ENCODE assay signal across 11 cellular contexts in the genomic region with DNA sequence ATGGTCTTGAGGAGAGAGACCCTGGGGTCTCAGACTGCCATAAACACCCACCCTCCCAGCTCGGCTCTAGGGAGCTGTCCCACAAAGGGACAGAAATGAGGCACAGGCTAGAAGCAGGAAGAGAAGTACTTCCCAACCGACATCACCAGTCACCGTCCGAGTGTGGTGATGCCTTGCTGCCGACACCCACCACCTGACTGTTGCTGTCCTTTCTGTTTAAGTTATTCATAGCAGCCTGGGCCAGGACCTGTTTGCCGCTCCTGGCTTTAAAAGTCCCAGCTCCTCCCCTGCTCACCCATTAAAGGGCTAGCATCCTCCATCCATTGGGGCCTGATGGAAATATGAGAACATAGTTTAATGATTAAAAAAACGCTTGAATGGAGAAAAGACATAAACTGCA. TPM values are rescaled to one million over a fixed set of nuclear protein-coding genes. Genes with fewer than 3 reads are reported as not detected.
DNase-seq lines count a peak whose midpoint lies in the region; ATAC-seq lines count a peak whose summit lies in the region.
"Had no signal": no experiment of that assay in that cellular context is flagged by ENCODE, and none has a peak within 500 bp of the region (broad histone marks: within the 10 kb centered on the region; RNA-seq: fewer than 3 reads in every experiment).

No MANE protein-coding gene starts in this region.

- H3K9me3 Mint-ChIP-seq in activated naive CD8-positive, alpha-beta T cell treated with anti-CD3 and anti-CD28 coated beads for 36 hours, result peaks cover 3% of the 10 kb centered on the region

- H3K36me3 Mint-ChIP-seq in activated naive CD8-positive, alpha-beta T cell treated with anti-CD3 and anti-CD28 coated beads for 36 hours, result peaks cover 11% of the 10 kb centered on the region

- peak; percentile 32 for ATAC-seq in HG03108 (IDR thresholded peaks at IDR 0.05; ENCODE audit: unreplicated experiment)
- no peak for ATAC-seq in GM19455 (IDR thresholded peaks at IDR 0.05; ENCODE audit: unreplicated experiment)

- H3K27me3 Mint-ChIP-seq in activated naive CD8-positive, alpha-beta T cell treated with anti-CD3 and anti-CD28 coated beads for 36 hours, result no peaks in the 10 kb centered on the region

- peak overlapping the region; percentile 77 for H3K27ac Mint-ChIP-seq in activated naive CD8-positive, alpha-beta T cell treated with anti-CD3 and anti-CD28 coated beads for 36 hours

- H3K4me3 Mint-ChIP-seq in activated naive CD8-positive, alpha-beta T cell treated with anti-CD3 and anti-CD28 coated beads for 36 hours, result peak overlapping the region; percentile 57

- DNase-seq in activated CD4-positive, alpha-beta T cell treated with anti-CD3 and anti-CD28 coated beads for 48 hours, result peak; percentile 65
- no peak for DNase-seq in activated CD4-positive, alpha-beta T cell treated with anti-CD3 and anti-CD28 coated beads, Interleukin-2, amount 50 U/mL, for 1 hour
- peak; percentile 36 for DNase-seq in activated naive CD8-positive, alpha-beta T cell treated with anti-CD3 and anti-CD28 coated beads for 36 hours
- peak; percentile 65 for DNase-seq in stimulated activated CD8-positive, alpha-beta memory T cell treated with anti-CD3 and anti-CD28 coated beads, Interleukin-4, amount 100 ng/mL, for 48 hours
- no peak for DNase-seq in Kasumi-1 (lab: John Stamatoyannopoulos, UW)
- no peak for DNase-seq in AG08396 (ENCODE audit: low spot score)
- DNase-seq: ACHN, NCI-H146 had no signal

- peaks cover 71% of the 10 kb centered on the region for H3K4me1 Mint-ChIP-seq in activated naive CD8-positive, alpha-beta T cell treated with anti-CD3 and anti-CD28 coated beads for 36 hours

RNA-seq across cellular contexts. Expression of a gene that starts 13.2 kb away (rescaled TPM):
- total RNA-seq in activated naive CD8-positive, alpha-beta T cell treated with anti-CD3 and anti-CD28 coated beads for 36 hours, result 10 to 100 TPM; 47.6 to 51.5 TPM

RNA-seq across cellular contexts. Expression of a gene that starts 34.4 kb away (rescaled TPM):
- 1 to 10 TPM; 7.0 to 8.6 TPM for total RNA-seq in activated naive CD8-positive, alpha-beta T cell treated with anti-CD3 and anti-CD28 coated beads for 36 hours
- total RNA-seq: lung microvascular endothelial cell had no signal

RNA-seq across cellular contexts. Expression of a gene that starts 34.6 kb away (rescaled TPM):
- total RNA-seq in activated naive CD8-positive, alpha-beta T cell treated with anti-CD3 and anti-CD28 coated beads for 36 hours, result 1,000 to 10,000 TPM; 3,772 to 3,785 TPM

RNA-seq across cellular contexts. Expression of a gene that starts 59.7 kb away (rescaled TPM):
- 10 to 100 TPM; 70.6 to 71.0 TPM for total RNA-seq in activated naive CD8-positive, alpha-beta T cell treated with anti-CD3 and anti-CD28 coated beads for 36 hours

Comparison
In these comparisons a context has a peak if more than half of its experiments do, and no peak if none do; other contexts are left out.
1. DNase-seq: peak in activated CD4-positive, alpha-beta T cell treated with anti-CD3 and anti-CD28 coated beads for 48 hours (single experiment), activated naive CD8-positive, alpha-beta T cell treated with anti-CD3 and anti-CD28 coated beads for 36 hours (single experiment) and stimulated activated CD8-positive, alpha-beta memory T cell treated with anti-CD3 and anti-CD28 coated beads, Interleukin-4, amount 100 ng/mL, for 48 hours (single experiment); none in activated CD4-positive, alpha-beta T cell treated with anti-CD3 and anti-CD28 coated beads, Interleukin-2, amount 50 U/mL, for 1 hour (single experiment), Kasumi-1 (0 of 2) and AG08396 (single experiment).